Comparison of ENCODE assay signal across 1 cellular context in genomic region chr16:2720719-2721633, GRCh38.
TF ChIP-seq lines count a peak whose summit lies in the region.

No MANE protein-coding gene starts in this region.

TF ChIP-seq in HepG2, 621 proteins besides CTCF, POLR2A, EP300 and RAD21 (continued from another document and continues in another):
- TF ChIP-seq ZNF280D (CRISPR knock-in tag; IDR thresholded peaks at IDR 0.05): no peak
- TF ChIP-seq ZNF781 (CRISPR knock-in tag; IDR thresholded peaks at IDR 0.05; ENCODE audit: borderline replicate concordance, not compliant biosample characterization): no peak
- TF ChIP-seq ZNF547 (CRISPR knock-in tag; IDR thresholded peaks at IDR 0.05): no peak; the same call in 1 of the 2 replicates
- no peak for TF ChIP-seq ETS1 (CRISPR knock-in tag; IDR thresholded peaks at IDR 0.05)
- TF ChIP-seq ZFP90 (CRISPR knock-in tag; IDR thresholded peaks at IDR 0.05; ENCODE audit: borderline replicate concordance): 0 out of 2 replicates have a peak, but pooled peaks have one; percentile 9
- no peak for TF ChIP-seq TAF15 (IDR thresholded peaks at IDR 0.05; ENCODE audit: low read depth, low read length, poor library complexity, severe bottlenecking)
- TF ChIP-seq PAWR (CRISPR knock-in tag; IDR thresholded peaks at IDR 0.05; ENCODE audit: borderline replicate concordance): no peak
- no peak for TF ChIP-seq ZNF484 (CRISPR knock-in tag; IDR thresholded peaks at IDR 0.05; ENCODE audit: borderline replicate concordance, low read depth)
- TF ChIP-seq DNMT3B (CRISPR knock-in tag; conservative IDR thresholded peaks at IDR 0.05): no peak
- TF ChIP-seq ZBTB7A (CRISPR knock-in tag; IDR thresholded peaks at IDR 0.05): peak; percentile 43; the same call in 1 of the 2 replicates
- peak; percentile 86 for TF ChIP-seq PHF20 (CRISPR knock-in tag; IDR thresholded peaks at IDR 0.05)
- TF ChIP-seq POGZ (CRISPR knock-in tag; IDR thresholded peaks at IDR 0.05): no peak
- no peak for TF ChIP-seq ZNF501 (CRISPR knock-in tag; IDR thresholded peaks at IDR 0.05)
- no peak for TF ChIP-seq ZNF660 (CRISPR knock-in tag; IDR thresholded peaks at IDR 0.05; ENCODE audit: borderline replicate concordance, low read depth)
- no peak for TF ChIP-seq ARHGAP35 (CRISPR knock-in tag; IDR thresholded peaks at IDR 0.05; ENCODE audit: borderline replicate concordance)
- TF ChIP-seq SOX6 (IDR thresholded peaks at IDR 0.05): no peak
- TF ChIP-seq SOX6 (CRISPR knock-in tag; IDR thresholded peaks at IDR 0.05): no peak
- no peak for TF ChIP-seq ARNT2 (CRISPR knock-in tag; IDR thresholded peaks at IDR 0.05; ENCODE audit: low read depth)
- TF ChIP-seq KDM5B (CRISPR knock-in tag; IDR thresholded peaks at IDR 0.05; ENCODE audit: borderline replicate concordance): peak; percentile 39; the same call in 1 of the 2 replicates
- TF ChIP-seq HOXA9 (CRISPR knock-in tag; IDR thresholded peaks at IDR 0.05; ENCODE audit: borderline replicate concordance): no peak
- no peak for TF ChIP-seq ZNF549 (CRISPR knock-in tag; IDR thresholded peaks at IDR 0.05)
- no peak for TF ChIP-seq HOXA7 (CRISPR knock-in tag; IDR thresholded peaks at IDR 0.05)
- no peak for TF ChIP-seq SP1 (IDR thresholded peaks at IDR 0.05)
- peak; percentile 87 for TF ChIP-seq SP1 (CRISPR knock-in tag; IDR thresholded peaks at IDR 0.05)
- TF ChIP-seq GTF2F1 (IDR thresholded peaks at IDR 0.05; ENCODE audit: low read length): no peak
- TF ChIP-seq RBFOX2 (IDR thresholded peaks at IDR 0.05; ENCODE audit: low read depth, low read length): peak; percentile 78
- no peak for TF ChIP-seq ZNF276 (CRISPR knock-in tag; IDR thresholded peaks at IDR 0.05; ENCODE audit: low read depth)
- no peak for TF ChIP-seq NONO (IDR thresholded peaks at IDR 0.05)
- TF ChIP-seq NONO (CRISPR knock-in tag; conservative IDR thresholded peaks at IDR 0.05): no peak; the same call in 1 of the 2 replicates
- peak; percentile 53; the same call in 1 of the 2 replicates for TF ChIP-seq THAP9 (CRISPR knock-in tag; IDR thresholded peaks at IDR 0.05; ENCODE audit: borderline replicate concordance)
- TF ChIP-seq NFE2L2 (IDR thresholded peaks at IDR 0.05; ENCODE audit: low read length): no peak
- no peak for TF ChIP-seq PRDM15 (CRISPR knock-in tag; IDR thresholded peaks at IDR 0.05)
- TF ChIP-seq ZBTB14 (CRISPR knock-in tag; IDR thresholded peaks at IDR 0.05): peak; percentile 75
- peak; percentile 76; the same call in 1 of the 2 replicates for TF ChIP-seq ZBTB10 (CRISPR knock-in tag; IDR thresholded peaks at IDR 0.05; ENCODE audit: borderline replicate concordance)
- no peak for TF ChIP-seq ZXDC (CRISPR knock-in tag; IDR thresholded peaks at IDR 0.05)
- no peak for TF ChIP-seq SNRNP70 (IDR thresholded peaks at IDR 0.05; ENCODE audit: low read depth, low read length)
- TF ChIP-seq MXD3 (CRISPR knock-in tag; IDR thresholded peaks at IDR 0.05): peak; percentile 81; the same call in 1 of the 2 replicates
- peak; percentile 93 for TF ChIP-seq CREB1 (IDR thresholded peaks at IDR 0.05)
- TF ChIP-seq CREB1 (CRISPR knock-in tag; IDR thresholded peaks at IDR 0.05): peak; percentile 86
- TF ChIP-seq AHR (CRISPR knock-in tag; IDR thresholded peaks at IDR 0.05): no peak
- no peak for TF ChIP-seq XRCC5 (optimal IDR thresholded peaks at IDR 0.05; ENCODE audit: low read length)
- TF ChIP-seq ARID2 (CRISPR knock-in tag; IDR thresholded peaks at IDR 0.05; ENCODE audit: borderline replicate concordance): no peak
- TF ChIP-seq DDIT3 (CRISPR knock-in tag; IDR thresholded peaks at IDR 0.05): no peak
- TF ChIP-seq TCF7 (IDR thresholded peaks at IDR 0.05; ENCODE audit: low read depth): no peak
